ENCODE assay signal across 10 cellular contexts in genomic region chr16:56192971-56193936, GRCh38. TPM values are rescaled to one million over a fixed set of nuclear protein-coding genes. Genes with fewer than 3 reads are reported as not detected.
DNase-seq lines count a peak whose midpoint lies in the region; ATAC-seq and TF ChIP-seq lines count a peak whose summit lies in the region.
"Had no signal": no experiment of that assay in that cellular context is flagged by ENCODE, and none has a peak within 500 bp of the region (broad histone marks: within the 10 kb centered on the region; RNA-seq: fewer than 3 reads in every experiment).

No MANE protein-coding gene starts in this region.

- TF ChIP-seq CTCF in heart left ventricle (IDR thresholded peaks at IDR 0.05) (no peak), activated B cell treated with CpG ODN at 0.5 μM for 24 hours (IDR thresholded peaks at IDR 0.05) (no peak), testis (IDR thresholded peaks at IDR 0.05) (no peak)

- no peaks in the 10 kb centered on the region for H3K36me3 ChIP-seq in heart left ventricle
- no peaks in the 10 kb centered on the region for H3K36me3 ChIP-seq in testis (ENCODE audit: low read depth, missing control alignments)

- H3K4me1 ChIP-seq in heart left ventricle (peaks cover 0 to 50% (median 15%) of the 10 kb centered on the region in 12 donors), testis (peaks cover 10% of the 10 kb centered on the region)

- H3K27me3 Mint-ChIP-seq in activated B cell treated with CpG ODN at 0.5 μM for 24 hours = peaks cover 30% of the 10 kb centered on the region

- no peaks in the 10 kb centered on the region for H3K36me3 Mint-ChIP-seq in activated B cell treated with CpG ODN at 0.5 μM for 24 hours (ENCODE audit: low read depth)

- H3K4me3 ChIP-seq in heart left ventricle (peak overlapping the region in 7 of 12 donors; percentile 38 to 76 (median 43)), testis (peak overlapping the region; percentile 76 to 89)
- H3K4me3 ChIP-seq: body of pancreas had no signal

- TF ChIP-seq POLR2A in heart left ventricle (IDR thresholded peaks at IDR 0.05) (no peak), testis (IDR thresholded peaks at IDR 0.05) (no peak)

- no peak for ATAC-seq in heart left ventricle
- ATAC-seq in Right ventricle myocardium inferior = no peak
- ATAC-seq in activated B cell treated with CpG ODN at 0.5 μM for 24 hours (ENCODE audit: low read depth) = no peak
- ATAC-seq in HG03039 (IDR thresholded peaks at IDR 0.05; ENCODE audit: unreplicated experiment) = no peak

- peaks cover 0 to 59% (median 0%) of the 10 kb centered on the region in 9 donors for H3K27me3 ChIP-seq in heart left ventricle
- H3K27me3 ChIP-seq in layer of hippocampus (ENCODE audit: control insufficient read depth, insufficient read depth, low read length) = no peaks in the 10 kb centered on the region
- H3K27me3 ChIP-seq in testis = no peaks in the 10 kb centered on the region

- H3K9me3 Mint-ChIP-seq in activated B cell treated with CpG ODN at 0.5 μM for 24 hours = no peaks in the 10 kb centered on the region

- intact Hi-C loops in heart left ventricle (cut with DNase I) (loop anchor here in 8 of 10 donors (5.0 to 10.0 kb wide), 10 partner anchors 62 to 248 kb away; no protein-coding TSS in a partner anchor), Right ventricle myocardium inferior (cut with DNase I) (loop anchor here (5.0 kb wide), 4 partner anchors 44 to 124 kb away; no protein-coding TSS in a partner anchor), activated B cell treated with CpG ODN at 0.5 μM for 24 hours (cut with micrococcal nuclease) (loop anchor here (5.0 to 10.0 kb wide), 4 partner anchors 71 to 1789 kb away; partner anchors contain the start of gene AMFR), testis (cut with DNase I; ENCODE audit: low total_unique reads) (no loop called here)

- H3K27ac Mint-ChIP-seq in activated B cell treated with CpG ODN at 0.5 μM for 24 hours = no peak overlapping the region

- POLR2A ChIA-PET in activated B cell treated with CpG ODN at 0.5 μM for 24 hours (lab: Charles Lee) = interaction anchor here (0.6 kb wide), 1 partner anchor 352 kb away, joined by 3 read pairs; no protein-coding TSS in a partner anchor

- no peak for DNase-seq in heart left ventricle
- no peak for DNase-seq in Right ventricle myocardium inferior (ENCODE audit: missing footprints)
- DNase-seq in activated B cell treated with CpG ODN at 0.5 μM for 24 hours = no peak
- DNase-seq in testis = no peak
- DNase-seq in stimulated activated CD4-positive, alpha-beta T cell treated with anti-CD3 and anti-CD28 coated beads, Interleukin-4, amount 100 ng/mL, for 1 hour = no peak
- DNase-seq in kidney glomerular epithelial cell (lab: John Stamatoyannopoulos, UW) = no peak
- DNase-seq: body of pancreas, NCI-H1694 had no signal

- WGBS in heart left ventricle, 4 donors = 19 to 26% (median 20%) methylated on average over 33 of the region's 33 CpGs
- WGBS in testis, 2 donors = 11 to 16% methylated on average over 33 of the region's 33 CpGs

- H3K9me3 ChIP-seq in heart left ventricle = no peaks in the 10 kb centered on the region
- H3K9me3 ChIP-seq in testis = no peaks in the 10 kb centered on the region
- H3K9me3 ChIP-seq: body of pancreas had no signal

- peak overlapping the region in 1 of 12 donors; percentile 92 for H3K27ac ChIP-seq in heart left ventricle
- peak overlapping the region; percentile 92 for H3K27ac ChIP-seq in layer of hippocampus (ENCODE audit: low read depth, low read length)
- H3K27ac ChIP-seq in testis = peak overlapping the region in 1 of 2 donors; percentile 98
- H3K27ac ChIP-seq: body of pancreas had no signal

- CTCF ChIA-PET in activated B cell treated with CpG ODN at 0.5 μM for 24 hours (lab: Charles Lee) = interaction anchor here (1.6 kb wide), 1 partner anchor 10 kb away, joined by 7 read pairs; no protein-coding TSS in a partner anchor

- H3K4me1 Mint-ChIP-seq in activated B cell treated with CpG ODN at 0.5 μM for 24 hours = peaks cover 41% of the 10 kb centered on the region

- H3K4me3 Mint-ChIP-seq in activated B cell treated with CpG ODN at 0.5 μM for 24 hours = peak overlapping the region; percentile 60

RNA-seq across cellular contexts. Expression of gene GNAO1, which starts 2.0 kb away (rescaled TPM):
- total RNA-seq in heart left ventricle (10 to 100 TPM in 6 of 9 donors, 1 to 10 TPM in 3; 8.1 to 26.8 (median 13.4) TPM), Right ventricle myocardium inferior (32.2 TPM), activated B cell treated with CpG ODN at 0.5 μM for 24 hours (0.53 and 0.78 TPM in 2 replicates), testis (10 to 100 TPM; 28.6 to 33.3 TPM)
- polyA plus RNA-seq in heart left ventricle (1 to 10 TPM; 1.4 to 9.1 TPM), testis (ENCODE audit: insufficient read depth, low read depth, low replicate concordance) (37.1 TPM)
